ENCODE assay signal across 1 cellular context in genomic region chr7:132004528-132004927, GRCh38.
TF ChIP-seq lines count a peak whose summit lies in the region.

No MANE protein-coding gene starts in this region.

TF ChIP-seq in GM23338, 12 proteins besides CTCF, POLR2A, EP300 and RAD21 (continued from another document):
- TF ChIP-seq ZNF462 (CRISPR knock-in tag; IDR thresholded peaks at IDR 0.05) (no peak), STAT1 (IDR thresholded peaks at IDR 0.05; ENCODE audit: unreplicated experiment) (no peak), ZNF114 (CRISPR knock-in tag; IDR thresholded peaks at IDR 0.05) (no peak), EZH2phosphoT487 (IDR thresholded peaks at IDR 0.05; ENCODE audit: unreplicated experiment) (no peak), ZNF331 (CRISPR knock-in tag; IDR thresholded peaks at IDR 0.05; ENCODE audit: low read depth) (no peak)
